Comparison of ENCODE assay signal across 8 cellular contexts in the genomic region with DNA sequence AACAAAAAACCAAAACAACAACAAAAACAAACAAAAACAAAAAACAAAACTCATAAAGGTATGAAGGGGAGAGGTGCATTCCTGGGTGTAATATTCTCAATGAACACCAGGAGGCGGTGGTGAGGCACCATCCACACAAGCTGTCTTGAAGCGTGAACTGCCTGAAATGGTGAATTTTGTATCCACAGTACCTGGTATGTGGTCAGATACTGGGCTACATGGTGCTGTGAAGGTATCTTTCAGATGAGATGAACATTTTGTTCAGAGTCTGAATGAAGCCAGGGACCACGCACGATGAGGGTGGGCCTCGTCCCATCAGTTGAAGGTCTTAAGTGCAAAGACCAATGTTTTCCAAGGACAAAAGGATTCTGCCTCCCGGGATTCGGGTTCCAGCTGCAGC. TPM values are rescaled to one million over a fixed set of nuclear protein-coding genes. Genes with fewer than 3 reads are reported as not detected.
A peak's percentile ranks its signal among the peaks of the same experiment; 100 is the strongest.
DNase-seq lines count a peak whose midpoint lies in the region; ATAC-seq, FAIRE-seq and TF ChIP-seq lines count a peak whose summit lies in the region.

No MANE protein-coding gene starts in this region.

- H3K9me3 ChIP-seq in SU-DHL-6 (ENCODE audit: insufficient read depth, low read length) (no peaks in the 10 kb centered on the region), psoas muscle (no peaks in the 10 kb centered on the region)

- no peaks in the 10 kb centered on the region for H3K4me1 ChIP-seq in psoas muscle

- 79 to 83% (median 80%) methylated on average over 7 of the region's 7 CpGs for WGBS in psoas muscle, 3 donors

- FAIRE-seq in GM18507 (lab: Jason Lieb, UNC) = peak; percentile 89

- H3K4me3 ChIP-seq in SU-DHL-6 (ENCODE audit: insufficient read depth, low read length, poor library complexity, severe bottlenecking) = no peak overlapping the region
- H3K4me3 ChIP-seq in psoas muscle = no peak overlapping the region

- H3K27me3 ChIP-seq in SU-DHL-6 (ENCODE audit: low read length) (no peaks in the 10 kb centered on the region), psoas muscle (ENCODE audit: insufficient read depth in 3 of 3, low read length in 2 of 3) (no peaks in the 10 kb centered on the region)

- no peaks in the 10 kb centered on the region for H3F3A ChIP-seq in SU-DHL-6 (ENCODE audit: insufficient read depth)

- H3K36me3 ChIP-seq in SU-DHL-6 (ENCODE audit: low read length) (no peaks in the 10 kb centered on the region), psoas muscle (ENCODE audit: insufficient read depth in 1 of 2, low read depth in 1 of 2) (no peaks in the 10 kb centered on the region)

- H3K9ac ChIP-seq in SU-DHL-6 (ENCODE audit: low read length) = no peak overlapping the region

- H2AFZ ChIP-seq in SU-DHL-6 (ENCODE audit: low read depth, low read length, severe bottlenecking) = no peak overlapping the region

- no peak overlapping the region for H3K27ac ChIP-seq in SU-DHL-6 (ENCODE audit: low read depth, low read length)
- H3K27ac ChIP-seq in psoas muscle = no peak overlapping the region

- no peaks in the 10 kb centered on the region for H3K9me2 ChIP-seq in SU-DHL-6 (replicated peaks; ENCODE audit: insufficient read depth, low read length)

- TF ChIP-seq CTCF in SU-DHL-6 (IDR thresholded peaks at IDR 0.05; ENCODE audit: insufficient read depth, low read length, poor library complexity, severe bottlenecking) (peak; percentile 22), psoas muscle (IDR thresholded peaks at IDR 0.05) (peak; percentile 29)

- intact Hi-C loops in psoas muscle (cut with DNase I) = no loop called here

- no peaks in the 10 kb centered on the region for H3K79me2 ChIP-seq in SU-DHL-6 (ENCODE audit: insufficient read depth, low read length)

- no peaks in the 10 kb centered on the region for H4K20me1 ChIP-seq in SU-DHL-6 (ENCODE audit: low read depth, low read length)

- ATAC-seq in psoas muscle (no peak), HG03196 (IDR thresholded peaks at IDR 0.05; ENCODE audit: unreplicated experiment) (no peak)

- no peak overlapping the region for H3K4me2 ChIP-seq in SU-DHL-6 (ENCODE audit: low read depth, low read length, poor library complexity, severe bottlenecking)

- DNase-seq in AG20443 (ENCODE audit: low spot score) (peak; percentile 43), GM18507 (ENCODE audit: extremely low spot score, insufficient read length, low read depth) (no peak), psoas muscle (no peak), DMS79 treated with DMSO at 0.1 percent for 48 hours (lab: John Stamatoyannopoulos, UW) (no peak), activated gamma-delta T cell (lab: John Stamatoyannopoulos, UW) (no peak)
- peak; percentile 7 for DNase-seq in effector CD8-positive, alpha-beta T cell (lab: John Stamatoyannopoulos, UW)

RNA-seq across cellular contexts. Expression of a gene that starts 58.5 kb away (rescaled TPM):
- under 1 TPM in 1 of 4 donors, not detected in 3; 0.99 TPM for total RNA-seq in psoas muscle
- polyA plus RNA-seq in psoas muscle = under 1 TPM in 1 of 3 donors, not detected in 2; 0.14 TPM

Comparison
In these comparisons a context has a peak if more than half of its experiments do, and no peak if none do; other contexts are left out.
1. DNase-seq: peak in AG20443 (single experiment) and effector CD8-positive, alpha-beta T cell (single experiment); none in GM18507 (single experiment), psoas muscle (0 of 2), DMS79 treated with DMSO at 0.1 percent for 48 hours (single experiment) and activated gamma-delta T cell (single experiment).